Comparison of ENCODE assay signal across 27 cellular contexts in the genomic region with DNA sequence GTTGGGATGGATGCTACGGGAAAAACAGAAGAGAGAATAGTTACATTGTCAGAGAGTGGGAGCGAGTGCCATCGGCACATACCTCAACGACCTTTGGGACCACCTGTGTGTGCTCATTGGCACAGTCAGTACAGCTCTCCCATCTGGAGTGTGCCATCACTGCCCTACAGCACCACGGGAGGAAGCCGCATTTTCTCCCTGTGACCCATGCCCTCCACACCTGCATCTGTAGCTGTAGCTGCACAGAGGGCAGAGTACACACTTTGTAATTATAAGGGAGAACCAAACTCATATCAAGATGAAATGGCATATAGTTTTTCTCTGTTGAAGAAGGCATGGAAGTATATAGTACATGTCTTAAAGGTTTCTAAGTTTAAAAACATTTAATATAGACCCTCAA.
"Had no signal": no experiment of that assay in that cellular context is flagged by ENCODE, and none has a peak within 500 bp of the region (broad histone marks: within the 10 kb centered on the region; RNA-seq: fewer than 3 reads in every experiment).

No MANE protein-coding gene starts in this region.

- H3K9me3 Mint-ChIP-seq: nephron; neural progenitor cell; stimulated activated effector memory CD8-positive, alpha-beta T cell treated with anti-CD3 and anti-CD28 coated beads, Interleukin-12 subunit alpha, Interleukin-12 subunit beta, amount 100 ng/mL, for 72 hours; type B pancreatic cell had no signal

- DNase-seq: natural killer cell; occipital lobe; ovary; posterior cingulate gyrus; psoas muscle; right cardiac atrium; right lobe of liver; sigmoid colon; small intestine; stimulated activated CD4-positive, alpha-beta T cell treated with anti-CD3 and anti-CD28 coated beads, Interleukin-15, amount 100 ng/mL, for 24 hours; stimulated activated CD4-positive, alpha-beta T cell treated with anti-CD3 and anti-CD28 coated beads, Interleukin-2, amount 100 ng/mL, for 24 hours; stimulated activated CD4-positive, alpha-beta T cell treated with anti-CD3 and anti-CD28 coated beads, Interleukin-2, amount 100 ng/mL, for 48 hours; stimulated activated CD4-positive, alpha-beta T cell treated with anti-CD3 and anti-CD28 coated beads, Interleukin-4, amount 100 ng/mL, for 24 hours; stimulated activated naive CD4-positive, alpha-beta T cell; stimulated activated naive CD8-positive, alpha-beta T cell treated with anti-CD3 and anti-CD28 coated beads, Interleukin-15, amount 100 ng/mL, for 72 hours; stimulated activated naive CD8-positive, alpha-beta T cell treated with anti-CD3 and anti-CD28 coated beads, Interleukin-15, Interleukin-2, amounts not matched to agents 100 U/mL and 50 U/mL, for 24 hours; substantia nigra; testis; tibial artery; transverse colon; upper lobe of right lung; uterus had no signal

- H3K4me1 Mint-ChIP-seq: natural killer cell; nephron; neural progenitor cell; stimulated activated effector memory CD8-positive, alpha-beta T cell treated with anti-CD3 and anti-CD28 coated beads, Interleukin-12 subunit alpha, Interleukin-12 subunit beta, amount 100 ng/mL, for 72 hours; stimulated activated naive CD8-positive, alpha-beta T cell treated with anti-CD3 and anti-CD28 coated beads, Interleukin-15, amount 100 ng/mL, for 72 hours had no signal

- H3K27me3 Mint-ChIP-seq: stimulated activated naive CD8-positive, alpha-beta T cell treated with anti-CD3 and anti-CD28 coated beads, Interleukin-15, amount 100 ng/mL, for 72 hours had no signal

- ATAC-seq: natural killer cell; psoas muscle; right cardiac atrium; right lobe of liver; stimulated activated effector memory CD8-positive, alpha-beta T cell treated with anti-CD3 and anti-CD28 coated beads, Interleukin-12 subunit alpha, Interleukin-12 subunit beta, amount 100 ng/mL, for 72 hours; stimulated activated naive CD8-positive, alpha-beta T cell treated with anti-CD3 and anti-CD28 coated beads, Interleukin-15, amount 100 ng/mL, for 72 hours; stimulated activated naive CD8-positive, alpha-beta T cell treated with anti-CD3 and anti-CD28 coated beads, Interleukin-15, Interleukin-2, amounts not matched to agents 100 U/mL and 50 U/mL, for 24 hours; upper lobe of right lung had no signal

- H3K36me3 Mint-ChIP-seq: natural killer cell; neural progenitor cell; stimulated activated effector memory CD8-positive, alpha-beta T cell treated with anti-CD3 and anti-CD28 coated beads, Interleukin-12 subunit alpha, Interleukin-12 subunit beta, amount 100 ng/mL, for 72 hours; type B pancreatic cell had no signal

- H3K4me3 Mint-ChIP-seq: natural killer cell; nephron; neural progenitor cell; stimulated activated effector memory CD8-positive, alpha-beta T cell treated with anti-CD3 and anti-CD28 coated beads, Interleukin-12 subunit alpha, Interleukin-12 subunit beta, amount 100 ng/mL, for 72 hours; stimulated activated naive CD8-positive, alpha-beta T cell treated with anti-CD3 and anti-CD28 coated beads, Interleukin-15, amount 100 ng/mL, for 72 hours; type B pancreatic cell had no signal

- H3K27ac Mint-ChIP-seq: natural killer cell; nephron; neural progenitor cell; progenitor cell of endocrine pancreas; stimulated activated effector memory CD8-positive, alpha-beta T cell treated with anti-CD3 and anti-CD28 coated beads, Interleukin-12 subunit alpha, Interleukin-12 subunit beta, amount 100 ng/mL, for 72 hours; type B pancreatic cell had no signal
